18 cellular contexts compared by ENCODE assay signal in the genomic region with DNA sequence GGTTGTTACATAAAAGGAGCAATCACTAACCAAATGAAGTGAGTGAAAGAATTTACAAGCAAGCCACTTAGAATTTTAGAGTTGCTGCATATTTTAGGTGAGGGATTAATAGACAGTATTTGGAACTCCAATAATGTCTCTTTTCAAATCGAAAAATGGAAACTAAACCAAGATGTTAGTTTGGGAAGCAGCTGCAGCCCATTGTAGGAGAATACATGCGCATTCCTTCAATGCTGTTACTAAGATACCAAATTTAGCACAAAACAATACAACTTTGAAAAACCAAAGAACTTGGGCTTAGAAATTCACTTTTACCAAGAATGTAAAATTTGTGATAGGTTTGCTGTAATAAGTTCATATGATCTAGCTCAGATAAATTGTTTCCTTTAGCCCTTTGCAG.
DNase-seq lines count a peak whose midpoint lies in the region; ATAC-seq and TF ChIP-seq lines count a peak whose summit lies in the region.
"Had no signal": no experiment of that assay in that cellular context is flagged by ENCODE, and none has a peak within 500 bp of the region (broad histone marks: within the 10 kb centered on the region; RNA-seq: fewer than 3 reads in every experiment).

No MANE protein-coding gene starts in this region.

- no peak overlapping the region for H3K27ac Mint-ChIP-seq in GM23338
- H3K27ac Mint-ChIP-seq: B cell; CD4-positive, alpha-beta T cell; CD8-positive, alpha-beta T cell had no signal

- H3K9me3 ChIP-seq in HUES64 (ENCODE audit: insufficient read depth, low read depth, low read length) (no peaks in the 10 kb centered on the region), iPS-18a (ENCODE audit: control insufficient read depth, low read depth, low read length) (no peaks in the 10 kb centered on the region)
- H3K9me3 ChIP-seq: A549; BLaER1 treated with 17β-estradiol and CSF1 and Interleukin-3, amounts not matched to agents 10 nM and 100 nM; Caco-2 had no signal

- no peaks in the 10 kb centered on the region for H3K27me3 ChIP-seq in GM23338 (ENCODE audit: insufficient read depth)
- H3K27me3 ChIP-seq in HUES64 (ENCODE audit: insufficient read depth, low read length) = no peaks in the 10 kb centered on the region
- H3K27me3 ChIP-seq in iPS-18a (ENCODE audit: control insufficient read depth, insufficient read depth, low read length) = no peaks in the 10 kb centered on the region
- H3K27me3 ChIP-seq: BLaER1 treated with 17β-estradiol and CSF1 and Interleukin-3, amounts not matched to agents 10 nM and 100 nM had no signal

- H3K36me3 ChIP-seq in GM23338 (ENCODE audit: insufficient read depth) (no peaks in the 10 kb centered on the region), HUES64 (ENCODE audit: insufficient read depth, low read length) (no peaks in the 10 kb centered on the region), iPS-18a (ENCODE audit: control insufficient read depth, low read depth, low read length) (no peaks in the 10 kb centered on the region)
- H3K36me3 ChIP-seq: BLaER1 treated with 17β-estradiol and CSF1 and Interleukin-3, amounts not matched to agents 10 nM and 100 nM had no signal

- H3K27ac ChIP-seq in GM23338 (ENCODE audit: low read depth) = no peak overlapping the region
- H3K27ac ChIP-seq in HUES64 (ENCODE audit: low read depth, low read length) = 0 out of 2 replicates have a peak overlapping the region, but pooled peaks have one; percentile 30
- peak overlapping the region; percentile 24 for H3K27ac ChIP-seq in iPS-18a (ENCODE audit: low read length)
- H3K27ac ChIP-seq: 22Rv1; A549; BLaER1 treated with 17β-estradiol and CSF1 and Interleukin-3, amounts not matched to agents 10 nM and 100 nM; C4-2B had no signal

- H3F3A ChIP-seq in GM23338 (replicated peaks; ENCODE audit: low read depth) = no peaks in the 10 kb centered on the region

- no peak overlapping the region for H3K4me3 Mint-ChIP-seq in GM23338
- H3K4me3 Mint-ChIP-seq: B cell; CD4-positive, alpha-beta T cell; CD8-positive, alpha-beta T cell had no signal

- H3K4me2 ChIP-seq in GM23338 = no peak overlapping the region
- H3K4me2 ChIP-seq: A549; BLaER1 treated with 17β-estradiol and CSF1 and Interleukin-3, amounts not matched to agents 10 nM and 100 nM had no signal

- 92% methylated on average over 2 of the region's 2 CpGs for WGBS in HUES64

- H3K4me1 ChIP-seq in GM23338 (ENCODE audit: insufficient read depth) = no peaks in the 10 kb centered on the region
- H3K4me1 ChIP-seq in HUES64 (ENCODE audit: insufficient read depth, low read length) = peaks cover 6% of the 10 kb centered on the region; the same call in 1 of the 2 replicates
- H3K4me1 ChIP-seq in iPS-18a (ENCODE audit: control insufficient read depth, low read depth, low read length) = peaks cover 10% of the 10 kb centered on the region
- H3K4me1 ChIP-seq: A549; BLaER1 treated with 17β-estradiol and CSF1 and Interleukin-3, amounts not matched to agents 10 nM and 100 nM; Caco-2 had no signal

- H3K4me3 ChIP-seq in GM23338 (no peak overlapping the region), HUES64 (ENCODE audit: low read length) (no peak overlapping the region), iPS-18a (ENCODE audit: low read length) (no peak overlapping the region)
- H3K4me3 ChIP-seq: A549; BLaER1 treated with 17β-estradiol and CSF1 and Interleukin-3, amounts not matched to agents 10 nM and 100 nM had no signal

- H2AFZ ChIP-seq in GM23338 = no peak overlapping the region

- no peaks in the 10 kb centered on the region for H3K79me2 ChIP-seq in GM23338 (replicated peaks; ENCODE audit: insufficient read depth)

- H3K9ac ChIP-seq in HUES64 (ENCODE audit: low read depth, low read length) (no peak overlapping the region), iPS-18a (ENCODE audit: low read length) (no peak overlapping the region)
- H3K9ac ChIP-seq: BLaER1 treated with 17β-estradiol and CSF1 and Interleukin-3, amounts not matched to agents 10 nM and 100 nM had no signal

- no peaks in the 10 kb centered on the region for H4K20me1 ChIP-seq in GM23338 (replicated peaks; ENCODE audit: insufficient read depth)
- H4K20me1 ChIP-seq: BLaER1 treated with 17β-estradiol and CSF1 and Interleukin-3, amounts not matched to agents 10 nM and 100 nM had no signal

- H3K9me2 ChIP-seq in GM23338 (ENCODE audit: insufficient read depth) = no peaks in the 10 kb centered on the region

- no peaks in the 10 kb centered on the region; the same call in 2 of the 3 replicates for H3K36me3 Mint-ChIP-seq in GM23338 (ENCODE audit: low read depth)
- H3K36me3 Mint-ChIP-seq: CD8-positive, alpha-beta T cell had no signal

- peaks cover 5% of the 10 kb centered on the region; the same call in 1 of the 3 replicates for H3K9me3 Mint-ChIP-seq in GM23338

- TF ChIP-seq CTCF in GM23338 (conservative IDR thresholded peaks at IDR 0.05; ENCODE audit: low read depth in 2 of 2) = no peak

- H3K27me3 Mint-ChIP-seq in GM23338 (ENCODE audit: insufficient read depth, low read depth, poor library complexity) = peaks cover 7% of the 10 kb centered on the region
- H3K27me3 Mint-ChIP-seq: B cell; CD4-positive, alpha-beta T cell had no signal

- no peak for ATAC-seq in GM23338
- no peak for ATAC-seq in HG02981 (IDR thresholded peaks at IDR 0.05; ENCODE audit: unreplicated experiment)
- ATAC-seq: A549; CD8-positive, alpha-beta T cell had no signal

- DNase-seq in GM23338 (ENCODE audit: low spot score) (peak; percentile 46), SHP77 treated with DMSO at 0.1 percent for 48 hours (lab: John Stamatoyannopoulos, UW) (no peak)
- no peak for DNase-seq in activated CD4-positive, alpha-beta T cell treated with anti-CD3 and anti-CD28 coated beads, Interleukin-2, amount 50 U/mL, for 4 hours
- DNase-seq: AML-193; Caco-2; Calu3; CD4-positive, alpha-beta T cell; CD8-positive, alpha-beta T cell; DMS79 treated with DMSO at 0.1 percent for 48 hours; GF-D8 had no signal

- H3K4me1 Mint-ChIP-seq in GM23338 = peaks cover 8% of the 10 kb centered on the region
- H3K4me1 Mint-ChIP-seq: B cell had no signal

TF ChIP-seq in GM23338, 12 proteins besides CTCF, POLR2A, EP300 and RAD21:
- TF ChIP-seq, protein P1, sequence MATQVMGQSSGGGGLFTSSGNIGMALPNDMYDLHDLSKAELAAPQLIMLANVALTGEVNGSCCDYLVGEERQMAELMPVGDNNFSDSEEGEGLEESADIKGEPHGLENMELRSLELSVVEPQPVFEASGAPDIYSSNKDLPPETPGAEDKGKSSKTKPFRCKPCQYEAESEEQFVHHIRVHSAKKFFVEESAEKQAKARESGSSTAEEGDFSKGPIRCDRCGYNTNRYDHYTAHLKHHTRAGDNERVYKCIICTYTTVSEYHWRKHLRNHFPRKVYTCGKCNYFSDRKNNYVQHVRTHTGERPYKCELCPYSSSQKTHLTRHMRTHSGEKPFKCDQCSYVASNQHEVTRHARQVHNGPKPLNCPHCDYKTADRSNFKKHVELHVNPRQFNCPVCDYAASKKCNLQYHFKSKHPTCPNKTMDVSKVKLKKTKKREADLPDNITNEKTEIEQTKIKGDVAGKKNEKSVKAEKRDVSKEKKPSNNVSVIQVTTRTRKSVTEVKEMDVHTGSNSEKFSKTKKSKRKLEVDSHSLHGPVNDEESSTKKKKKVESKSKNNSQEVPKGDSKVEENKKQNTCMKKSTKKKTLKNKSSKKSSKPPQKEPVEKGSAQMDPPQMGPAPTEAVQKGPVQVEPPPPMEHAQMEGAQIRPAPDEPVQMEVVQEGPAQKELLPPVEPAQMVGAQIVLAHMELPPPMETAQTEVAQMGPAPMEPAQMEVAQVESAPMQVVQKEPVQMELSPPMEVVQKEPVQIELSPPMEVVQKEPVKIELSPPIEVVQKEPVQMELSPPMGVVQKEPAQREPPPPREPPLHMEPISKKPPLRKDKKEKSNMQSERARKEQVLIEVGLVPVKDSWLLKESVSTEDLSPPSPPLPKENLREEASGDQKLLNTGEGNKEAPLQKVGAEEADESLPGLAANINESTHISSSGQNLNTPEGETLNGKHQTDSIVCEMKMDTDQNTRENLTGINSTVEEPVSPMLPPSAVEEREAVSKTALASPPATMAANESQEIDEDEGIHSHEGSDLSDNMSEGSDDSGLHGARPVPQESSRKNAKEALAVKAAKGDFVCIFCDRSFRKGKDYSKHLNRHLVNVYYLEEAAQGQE (IDR thresholded peaks at IDR 0.05; ENCODE audit: unreplicated experiment) = no peak
- TF ChIP-seq, protein P2, sequence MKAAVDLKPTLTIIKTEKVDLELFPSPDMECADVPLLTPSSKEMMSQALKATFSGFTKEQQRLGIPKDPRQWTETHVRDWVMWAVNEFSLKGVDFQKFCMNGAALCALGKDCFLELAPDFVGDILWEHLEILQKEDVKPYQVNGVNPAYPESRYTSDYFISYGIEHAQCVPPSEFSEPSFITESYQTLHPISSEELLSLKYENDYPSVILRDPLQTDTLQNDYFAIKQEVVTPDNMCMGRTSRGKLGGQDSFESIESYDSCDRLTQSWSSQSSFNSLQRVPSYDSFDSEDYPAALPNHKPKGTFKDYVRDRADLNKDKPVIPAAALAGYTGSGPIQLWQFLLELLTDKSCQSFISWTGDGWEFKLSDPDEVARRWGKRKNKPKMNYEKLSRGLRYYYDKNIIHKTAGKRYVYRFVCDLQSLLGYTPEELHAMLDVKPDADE (IDR thresholded peaks at IDR 0.05) = no peak
- no peak for TF ChIP-seq EZH2 (IDR thresholded peaks at IDR 0.05; ENCODE audit: low read depth, unreplicated experiment)
